21 cellular contexts compared by ENCODE assay signal in the genomic region with DNA sequence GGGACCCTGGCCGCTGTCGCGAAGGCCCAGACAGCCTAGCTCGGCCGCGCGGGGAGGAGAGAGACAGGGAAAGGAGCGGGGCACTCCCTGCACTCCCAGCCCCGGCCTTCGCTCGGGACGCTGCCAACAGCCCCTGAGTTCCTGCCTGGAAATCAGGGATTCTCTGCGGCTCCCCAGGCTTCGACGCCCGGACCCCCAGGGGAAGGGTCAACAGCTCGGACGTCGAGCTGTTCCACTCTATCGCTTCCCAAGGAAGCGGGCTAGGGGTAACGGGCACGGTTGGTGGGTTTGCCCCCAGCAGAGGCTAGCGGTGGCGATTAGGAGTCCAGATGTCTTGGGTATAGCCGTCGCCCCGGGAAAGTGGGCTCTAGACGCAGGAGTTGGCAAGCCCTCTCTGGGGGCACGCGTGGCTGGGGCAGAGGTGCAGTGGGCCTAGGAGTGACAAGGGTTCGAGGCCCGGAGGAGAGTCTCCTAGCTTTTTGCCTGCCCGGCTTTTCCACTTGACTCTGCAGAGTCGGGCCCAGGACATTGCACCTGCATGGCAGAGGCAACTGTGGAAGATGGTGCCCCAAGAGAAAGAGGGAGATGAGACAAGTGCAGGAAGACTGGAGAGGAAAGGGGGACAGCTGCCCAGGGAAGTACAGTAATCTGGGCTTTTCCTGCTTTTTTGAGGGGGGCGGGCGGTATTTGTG. TPM values are rescaled to one million over a fixed set of nuclear protein-coding genes. Genes with fewer than 3 reads are reported as not detected.
DNase-seq lines count a peak whose midpoint lies in the region; ATAC-seq, FAIRE-seq and TF ChIP-seq lines count a peak whose summit lies in the region.
"Had no signal": no experiment of that assay in that cellular context is flagged by ENCODE, and none has a peak within 500 bp of the region (broad histone marks: within the 10 kb centered on the region; RNA-seq: fewer than 3 reads in every experiment).

No MANE protein-coding gene starts in this region.

- no peaks in the 10 kb centered on the region for H3K9me3 ChIP-seq in kidney (ENCODE audit: control insufficient read depth in 1 of 2, low read length in 2 of 2)
- H3K9me3 ChIP-seq in OCI-LY7 (ENCODE audit: low read length), result no peaks in the 10 kb centered on the region
- H3K9me3 ChIP-seq: esophagus squamous epithelium, MG63, neutrophil, upper lobe of right lung had no signal

- no peak overlapping the region for H3K27ac Mint-ChIP-seq in activated naive CD4-positive, alpha-beta T cell treated with anti-CD3 and anti-CD28 coated beads, Interleukin-2, amount 10 ng/mL, durations not matched to agents 7 days and 5 days
- H3K27ac Mint-ChIP-seq in activated naive CD4-positive, alpha-beta T cell treated with anti-CD3 and anti-CD28 coated beads, Interleukin-2, amount 50 U/mL, for 72 hours, result no peak overlapping the region
- H3K27ac Mint-ChIP-seq in endothelial cell (ENCODE audit: unreplicated experiment) (no peak overlapping the region), nephron (no peak overlapping the region)
- H3K27ac Mint-ChIP-seq: CD4-positive, CD25-positive, alpha-beta regulatory T cell had no signal

- intact Hi-C loops in kidney (cut with DNase I), result no loop called here
- intact Hi-C loops in OCI-LY7 (cut with micrococcal nuclease; ENCODE audit: unreplicated experiment), result no loop called here

- peak overlapping the region; percentile 23 for H3K4me3 Mint-ChIP-seq in activated naive CD4-positive, alpha-beta T cell treated with anti-CD3 and anti-CD28 coated beads, Interleukin-2, amount 10 ng/mL, durations not matched to agents 7 days and 5 days
- H3K4me3 Mint-ChIP-seq in endothelial cell (ENCODE audit: unreplicated experiment) (no peak overlapping the region), nephron (peak overlapping the region; percentile 41 to 68 (median 63))

- no peak for DNase-seq in activated naive CD4-positive, alpha-beta T cell treated with anti-CD3 and anti-CD28 coated beads, Interleukin-2, amount 10 ng/mL, durations not matched to agents 7 days and 5 days
- DNase-seq in activated naive CD4-positive, alpha-beta T cell treated with anti-CD3 and anti-CD28 coated beads, Interleukin-2, amount 50 U/mL, for 72 hours (ENCODE audit: low spot score in 2 of 2), result no peak
- peak; percentile 56 for DNase-seq in endothelial cell (ENCODE audit: low spot score)
- no peak for DNase-seq in kidney
- no peak for DNase-seq in OCI-LY7 (ENCODE audit: low spot score)
- DNase-seq in NCI-H2029 treated with DMSO at 0.1 percent for 48 hours (lab: John Stamatoyannopoulos, UW), result no peak
- no peak for DNase-seq in inferior parietal cortex (ENCODE audit: extremely low spot score)
- DNase-seq: activated CD4-positive, alpha-beta T cell treated with anti-CD3 and anti-CD28 coated beads, Interleukin-2, amount 50 U/mL, for 4 hours; CD4-positive, CD25-positive, alpha-beta regulatory T cell; DMS79; esophagus squamous epithelium; GM23248; MG63; NCI-H2081; NCI-H524; PC-9; upper lobe of right lung had no signal

- H3K27ac ChIP-seq in kidney (ENCODE audit: low read depth in 2 of 2, low read length in 2 of 2) (no peak overlapping the region), OCI-LY7 (ENCODE audit: low read depth, low read length, poor library complexity, severe bottlenecking) (no peak overlapping the region)
- H3K27ac ChIP-seq: esophagus squamous epithelium, GM23248, neutrophil, PC-9, upper lobe of right lung had no signal

- CTCF ChIA-PET in activated naive CD4-positive, alpha-beta T cell treated with anti-CD3 and anti-CD28 coated beads, Interleukin-2, amount 10 ng/mL, durations not matched to agents 7 days and 5 days (lab: Charles Lee), result interaction anchor here (1.1 to 1.4 kb wide), 2 partner anchors 12 to 1345 kb away, joined by 3 to 4 read pairs; no protein-coding TSS in a partner anchor
- CTCF ChIA-PET in OCI-LY7 (lab: Charles Lee; ENCODE audit: unreplicated experiment), result no interaction called here

- H3K9me3 Mint-ChIP-seq in activated naive CD4-positive, alpha-beta T cell treated with anti-CD3 and anti-CD28 coated beads, Interleukin-2, amount 10 ng/mL, durations not matched to agents 7 days and 5 days, result no peaks in the 10 kb centered on the region
- peaks cover 0 to 2% of the 10 kb centered on the region in 2 donors for H3K9me3 Mint-ChIP-seq in activated naive CD4-positive, alpha-beta T cell treated with anti-CD3 and anti-CD28 coated beads, Interleukin-2, amount 50 U/mL, for 72 hours
- H3K9me3 Mint-ChIP-seq in endothelial cell (ENCODE audit: unreplicated experiment) (no peaks in the 10 kb centered on the region), nephron (peaks cover 4% of the 10 kb centered on the region)

- peaks cover 4% of the 10 kb centered on the region for H3K36me3 Mint-ChIP-seq in activated naive CD4-positive, alpha-beta T cell treated with anti-CD3 and anti-CD28 coated beads, Interleukin-2, amount 10 ng/mL, durations not matched to agents 7 days and 5 days
- H3K36me3 Mint-ChIP-seq in activated naive CD4-positive, alpha-beta T cell treated with anti-CD3 and anti-CD28 coated beads, Interleukin-2, amount 50 U/mL, for 72 hours, result peaks cover 0 to 15% of the 10 kb centered on the region in 2 donors
- no peaks in the 10 kb centered on the region for H3K36me3 Mint-ChIP-seq in endothelial cell (ENCODE audit: low read depth, unreplicated experiment)
- H3K36me3 Mint-ChIP-seq in nephron (ENCODE audit: low read depth), result no peaks in the 10 kb centered on the region
- H3K36me3 Mint-ChIP-seq: CD4-positive, CD25-positive, alpha-beta regulatory T cell had no signal

- no peak overlapping the region for H2AFZ ChIP-seq in OCI-LY7 (ENCODE audit: low read length)
- H2AFZ ChIP-seq: GM23248, PC-9 had no signal

- no peaks in the 10 kb centered on the region for H3K9me2 ChIP-seq in OCI-LY7 (ENCODE audit: insufficient read depth, low read length)

- peaks cover 1% of the 10 kb centered on the region; the same call in 1 of the 2 replicates for H4K20me1 ChIP-seq in OCI-LY7 (ENCODE audit: insufficient read depth, low read length)

- H3K4me3 ChIP-seq in kidney (ENCODE audit: low read length in 2 of 2), result no peak overlapping the region
- H3K4me3 ChIP-seq in OCI-LY7 (ENCODE audit: low read depth, low read length, poor library complexity, severe bottlenecking), result no peak overlapping the region
- H3K4me3 ChIP-seq: esophagus squamous epithelium, GM23248, MG63, PC-9, upper lobe of right lung had no signal

- no TSS peak for BruUV-seq in OCI-LY7 (replicated peaks; lab: Mats Ljungman, UMichigan)

- H3K36me3 ChIP-seq in kidney (ENCODE audit: control insufficient read depth in 1 of 2, insufficient read depth in 2 of 2, low read length in 2 of 2) (no peaks in the 10 kb centered on the region), OCI-LY7 (ENCODE audit: insufficient read depth, low read length) (no peaks in the 10 kb centered on the region)
- H3K36me3 ChIP-seq: esophagus squamous epithelium, MG63, neutrophil, upper lobe of right lung had no signal

- POLR2A ChIA-PET in OCI-LY7 (lab: Charles Lee), result interaction anchor here (0.5 kb wide), 1 partner anchor 196 kb away, joined by 3 read pairs; no protein-coding TSS in a partner anchor

- peaks cover 0 to 4% of the 10 kb centered on the region in 2 donors for H3K4me1 ChIP-seq in kidney (ENCODE audit: control insufficient read depth in 1 of 2, insufficient read depth in 1 of 2, low read depth in 1 of 2, low read length in 2 of 2)
- peaks cover 6% of the 10 kb centered on the region for H3K4me1 ChIP-seq in OCI-LY7 (ENCODE audit: insufficient read depth, low read length, poor library complexity, severe bottlenecking)

- H3K9ac ChIP-seq in kidney (ENCODE audit: low read length in 2 of 2), result no peak overlapping the region
- H3K9ac ChIP-seq: GM23248 had no signal

- TF ChIP-seq CTCF in endothelial cell (IDR thresholded peaks at IDR 0.05; ENCODE audit: unreplicated experiment) (no peak), nephron (IDR thresholded peaks at IDR 0.05; ENCODE audit: unreplicated experiment in 3 of 3) (no peak), kidney (IDR thresholded peaks at IDR 0.05; ENCODE audit: borderline replicate concordance, extremely low read depth, insufficient read depth) (no peak), OCI-LY7 (conservative IDR thresholded peaks at IDR 0.05; ENCODE audit: low read length) (no peak)

- no peak for FAIRE-seq in kidney (lab: Jason Lieb, UNC)
- FAIRE-seq: HTR-8/SVneo had no signal

- H3K79me2 ChIP-seq in OCI-LY7 (ENCODE audit: insufficient read depth, low read depth, low read length), result no peaks in the 10 kb centered on the region

- H3K27me3 Mint-ChIP-seq in activated naive CD4-positive, alpha-beta T cell treated with anti-CD3 and anti-CD28 coated beads, Interleukin-2, amount 10 ng/mL, durations not matched to agents 7 days and 5 days, result peaks cover 96% of the 10 kb centered on the region
- H3K27me3 Mint-ChIP-seq in endothelial cell (ENCODE audit: unreplicated experiment) (peaks cover 22% of the 10 kb centered on the region), nephron (ENCODE audit: low read depth) (peaks cover 99% of the 10 kb centered on the region)

- H3K4me2 ChIP-seq in OCI-LY7 (ENCODE audit: low read length), result no peak overlapping the region
- H3K4me2 ChIP-seq: PC-9 had no signal

- peaks cover 15% of the 10 kb centered on the region for H3K4me1 Mint-ChIP-seq in activated naive CD4-positive, alpha-beta T cell treated with anti-CD3 and anti-CD28 coated beads, Interleukin-2, amount 10 ng/mL, durations not matched to agents 7 days and 5 days
- H3K4me1 Mint-ChIP-seq in endothelial cell (ENCODE audit: unreplicated experiment) (peaks cover 37% of the 10 kb centered on the region), nephron (peaks cover 13% of the 10 kb centered on the region)

- ATAC-seq in activated naive CD4-positive, alpha-beta T cell treated with anti-CD3 and anti-CD28 coated beads, Interleukin-2, amount 50 U/mL, for 72 hours, result no peak
- ATAC-seq: upper lobe of right lung had no signal

RNA-seq across cellular contexts. Expression of gene POU3F2, which starts 8.3 kb away (rescaled TPM):
- total RNA-seq in activated naive CD4-positive, alpha-beta T cell treated with anti-CD3 and anti-CD28 coated beads, Interleukin-2, amount 50 U/mL, for 72 hours, result not detected
- total RNA-seq in endothelial cell (ENCODE audit: unreplicated experiment), result 0.08 TPM
- not detected for total RNA-seq in kidney
- not detected for polyA plus RNA-seq in kidney (ENCODE audit: insufficient read depth, low read depth, low replicate concordance)
- total RNA-seq in OCI-LY7 (2014; rRNA removed; shearing (Covaris generic)), result not detected in 2 replicates
- total RNA-seq in OCI-LY7 (2022), result not detected in 2 replicates
- total RNA-seq: CD4-positive, CD25-positive, alpha-beta regulatory T cell; esophagus squamous epithelium; GM23248; liver; PC-9; upper lobe of right lung had no signal
- polyA plus RNA-seq: CD4-positive, CD25-positive, alpha-beta regulatory T cell; liver had no signal
